Comparison of ENCODE assay signal across 15 cellular contexts in genomic region chr9:125752070-125752628, GRCh38.
A peak's percentile ranks its signal among the peaks of the same experiment; 100 is the strongest.
DNase-seq lines count a peak whose midpoint lies in the region; TF ChIP-seq lines count a peak whose summit lies in the region.
"Had no signal": no experiment of that assay in that cellular context is flagged by ENCODE, and none has a peak within 500 bp of the region (broad histone marks: within the 10 kb centered on the region; RNA-seq: fewer than 3 reads in every experiment).

No MANE protein-coding gene starts in this region.

- peak overlapping the region; percentile 67 for H3K27ac ChIP-seq in HUES48 (ENCODE audit: low read depth, low read length)
- H3K27ac ChIP-seq: 22Rv1 had no signal

- no peaks in the 10 kb centered on the region for H3K27me3 ChIP-seq in HUES48 (ENCODE audit: control insufficient read depth, insufficient read depth, low read length)

- H3K9me3 ChIP-seq in HUES48 (ENCODE audit: control insufficient read depth, insufficient read depth, low read length): no peaks in the 10 kb centered on the region

- peaks cover 66% of the 10 kb centered on the region for H3K4me1 Mint-ChIP-seq in nephron progenitor cell

- peaks cover 84% of the 10 kb centered on the region for H3K4me1 ChIP-seq in HUES48 (ENCODE audit: control insufficient read depth, insufficient read depth, low read length)

- in situ Hi-C loops in T47D (cut with HindIII; ENCODE audit: low pct_unique_long_range_greater_than_20kb, low sequenced_read_pairs): no loop called here

- H3K4me3 ChIP-seq in HUES48 (ENCODE audit: low read depth, low read length): peak overlapping the region; percentile 37

- H3K4me3 Mint-ChIP-seq in nephron progenitor cell: peak overlapping the region; percentile 64
- H3K4me3 Mint-ChIP-seq: activated CD4-positive, alpha-beta memory T cell treated with anti-CD3 and anti-CD28 coated beads, Interleukin-2, amount 10 ng/mL, durations not matched to agents 7 days and 5 days had no signal

- no peak overlapping the region for H3K9ac ChIP-seq in HUES48 (ENCODE audit: low read depth, low read length)

- TF ChIP-seq CTCF in nephron progenitor cell (IDR thresholded peaks at IDR 0.05): no peak

- no peaks in the 10 kb centered on the region for H3K36me3 Mint-ChIP-seq in nephron progenitor cell (ENCODE audit: low read depth)

- peak; percentile 47 for DNase-seq in DMS 273 (lab: John Stamatoyannopoulos, UW; ENCODE audit: unreplicated experiment)
- no peak for DNase-seq in DMS 273 treated with DMSO at 0.1 percent for 48 hours (lab: John Stamatoyannopoulos, UW)
- peak; percentile 40 to 73 for DNase-seq in T47D (ENCODE audit: low read depth in 1 of 2, low spot score in 1 of 2)
- no peak for DNase-seq in nephron progenitor cell
- DNase-seq in germinal center (ENCODE audit: low spot score): no peak
- DNase-seq in ecto neural progenitor cell (ENCODE audit: low spot score): no peak
- no peak for DNase-seq in effector CD8-positive, alpha-beta T cell (lab: John Stamatoyannopoulos, UW)
- DNase-seq: activated CD4-positive, alpha-beta memory T cell treated with anti-CD3 and anti-CD28 coated beads, Interleukin-2, amount 10 ng/mL, durations not matched to agents 7 days and 5 days; activated naive CD4-positive, alpha-beta T cell; COR-L47; KBM-7; NCI-H526; substantia nigra had no signal

- no peaks in the 10 kb centered on the region for H3K9me3 Mint-ChIP-seq in nephron progenitor cell
- H3K9me3 Mint-ChIP-seq: activated CD4-positive, alpha-beta memory T cell treated with anti-CD3 and anti-CD28 coated beads, Interleukin-2, amount 10 ng/mL, durations not matched to agents 7 days and 5 days had no signal

- peaks cover 21% of the 10 kb centered on the region for H3K36me3 ChIP-seq in HUES48 (ENCODE audit: control insufficient read depth, insufficient read depth, low read length)

- peaks cover 50% of the 10 kb centered on the region for H3K27me3 Mint-ChIP-seq in nephron progenitor cell (ENCODE audit: low read depth, poor library complexity)
- H3K27me3 Mint-ChIP-seq: activated CD4-positive, alpha-beta memory T cell treated with anti-CD3 and anti-CD28 coated beads, Interleukin-2, amount 10 ng/mL, durations not matched to agents 7 days and 5 days had no signal

- H3K27ac Mint-ChIP-seq in nephron progenitor cell: peak overlapping the region; percentile 60
- H3K27ac Mint-ChIP-seq: activated CD4-positive, alpha-beta memory T cell treated with anti-CD3 and anti-CD28 coated beads, Interleukin-2, amount 10 ng/mL, durations not matched to agents 7 days and 5 days had no signal

Comparison
In these comparisons a context has a peak if more than half of its experiments do, and no peak if none do; other contexts are left out.
1. DNase-seq: peak in DMS 273 (single experiment) and T47D (2 of 2); none in DMS 273 treated with DMSO at 0.1 percent for 48 hours (single experiment), nephron progenitor cell (single experiment), germinal center (single experiment), ecto neural progenitor cell (single experiment) and effector CD8-positive, alpha-beta T cell (single experiment).